ENCODE assay signal across 7 cellular contexts in genomic region chr15:20244792-20245191, GRCh38.
A peak's percentile ranks its signal among the peaks of the same experiment; 100 is the strongest.
DNase-seq lines count a peak whose midpoint lies in the region; ATAC-seq, FAIRE-seq and TF ChIP-seq lines count a peak whose summit lies in the region.
"Not testable (repeated sequence)": the region's sequence is repeated elsewhere in the genome, so short reads cannot be mapped to it uniquely, and the experiment has no call there.

No MANE protein-coding gene starts in this region.

- not testable (repeated sequence) for H2AFZ ChIP-seq in K562 (ENCODE audit: low read depth, low read length); HepG2 (ENCODE audit: low read length)
- H2AFZ ChIP-seq in neuronal stem cell (ENCODE audit: low read length), result peak overlapping the region; percentile 8

- POLR2A ChIA-PET in K562 (lab: Yijun Ruan, JAX); HepG2 (lab: Yijun Ruan, JAX): not testable (repeated sequence)

- not testable (repeated sequence) for H3K27ac ChIP-seq in K562 (ENCODE audit: extremely low read depth, low read depth, low read length); heart left ventricle; HepG2 (ENCODE audit: extremely low read length, insufficient read depth, low read length); neuronal stem cell (replicated peaks; ENCODE audit: low read length)

- not testable (repeated sequence) for TF ChIP-seq RAD21 in K562 (CRISPR knock-in tag; conservative IDR thresholded peaks at IDR 0.05 in 1 of 2, IDR thresholded peaks at IDR 0.05 in 1 of 2); HepG2 (CRISPR knock-in tag; IDR thresholded peaks at IDR 0.05)

- not testable (repeated sequence) for H3K4me2 ChIP-seq in K562 (ENCODE audit: insufficient read depth, low read length); HepG2 (ENCODE audit: low read depth, low read length); neuronal stem cell (ENCODE audit: insufficient read depth, low read length, poor library complexity, severe bottlenecking)

- H3K36me3 Mint-ChIP-seq in stimulated activated memory B cell treated with anti-CD40 and anti-IgM and Interleukin-4, amounts not matched to agents 10 μg/mL and 1 μg/mL and 100 μg/mL, for 72 hours, result not testable (repeated sequence)

- H3K4ac ChIP-seq in neuronal stem cell (ENCODE audit: low read length), result not testable (repeated sequence)

- H3K23ac ChIP-seq in neuronal stem cell (ENCODE audit: low read depth, low read length, poor library complexity), result not testable (repeated sequence)

- not testable (repeated sequence) for H4K91ac ChIP-seq in neuronal stem cell (ENCODE audit: low read depth, low read length, poor library complexity)

- intact Hi-C loops in K562 (cut with micrococcal nuclease); heart left ventricle (cut with DNase I); HepG2 (cut with micrococcal nuclease; ENCODE audit: unreplicated experiment): not testable (repeated sequence)

- H3K27me3 Mint-ChIP-seq in stimulated activated memory B cell treated with anti-CD40 and anti-IgM and Interleukin-4, amounts not matched to agents 10 μg/mL and 1 μg/mL and 100 μg/mL, for 72 hours, result not testable (repeated sequence)

- not testable (repeated sequence) for H3K4me1 ChIP-seq in K562 (replicated peaks in 1 of 2; ENCODE audit: control insufficient read depth in 2 of 2, insufficient read depth in 2 of 2, low read length in 2 of 2); heart left ventricle; HepG2 (ENCODE audit: insufficient read depth, low read length); neuronal stem cell (ENCODE audit: control insufficient read depth in 2 of 2, insufficient read depth in 1 of 2, low read depth in 1 of 2, low read length in 2 of 2)

- not testable (repeated sequence) for TF ChIP-seq EP300 in K562 (IDR thresholded peaks at IDR 0.05; ENCODE audit: low read length); HepG2 (IDR thresholded peaks at IDR 0.05; ENCODE audit: low read depth in 2 of 2, low read length in 2 of 2); HepG2 (CRISPR knock-in tag; IDR thresholded peaks at IDR 0.05; ENCODE audit: borderline replicate concordance)

- not testable (repeated sequence) for H3K9me3 ChIP-seq in K562 (replicated peaks; ENCODE audit: control insufficient read depth, insufficient read depth, low read depth, low read length); HepG2 (ENCODE audit: low read length); neuronal stem cell (replicated peaks in 1 of 2; ENCODE audit: control insufficient read depth in 2 of 2, insufficient read depth in 1 of 2, low read depth in 1 of 2, low read length in 2 of 2)
- peaks cover 0 to 17% (median 3%) of the 10 kb centered on the region in 12 donors for H3K9me3 ChIP-seq in heart left ventricle

- TF ChIP-seq POLR2A in K562 (conservative IDR thresholded peaks at IDR 0.05); heart left ventricle (IDR thresholded peaks at IDR 0.05); HepG2 (IDR thresholded peaks at IDR 0.05; ENCODE audit: insufficient read depth in 1 of 2, low read depth in 2 of 2, low read length in 2 of 2): not testable (repeated sequence)

- H3K18ac ChIP-seq in neuronal stem cell (ENCODE audit: low read length), result not testable (repeated sequence)

- H2AK5ac ChIP-seq in neuronal stem cell (ENCODE audit: low read depth, low read length), result not testable (repeated sequence)

- BruUV-seq in K562 (replicated peaks; lab: Mats Ljungman, UMichigan); HepG2 (replicated peaks; lab: Mats Ljungman, UMichigan): not testable (repeated sequence)

- H2BK12ac ChIP-seq in neuronal stem cell (ENCODE audit: low read length), result not testable (repeated sequence)

- H3K9me1 ChIP-seq in K562 (ENCODE audit: control insufficient read depth, insufficient read depth, low read length), result not testable (repeated sequence)

- H3K4me3 Mint-ChIP-seq in stimulated activated memory B cell treated with anti-CD40 and anti-IgM and Interleukin-4, amounts not matched to agents 10 μg/mL and 1 μg/mL and 100 μg/mL, for 72 hours, result not testable (repeated sequence)

- not testable (repeated sequence) for H3K9me3 Mint-ChIP-seq in stimulated activated memory B cell treated with anti-CD40 and anti-IgM and Interleukin-4, amounts not matched to agents 10 μg/mL and 1 μg/mL and 100 μg/mL, for 72 hours

- not testable (repeated sequence) for H2BK15ac ChIP-seq in neuronal stem cell (ENCODE audit: low read length)

- in situ Hi-C loops in K562 (cut with MboI), result loop anchor here (25.0 kb wide), 1 partner anchor 207 kb away; no protein-coding TSS in a partner anchor
- in situ Hi-C loops in HepG2 (cut with HindIII; ENCODE audit: extremely low pct_ligation_motif_present, low pct_unique_long_range_greater_than_20kb), result not testable (repeated sequence)

- H3K27me3 ChIP-seq in K562 (ENCODE audit: control insufficient read depth in 2 of 2, insufficient read depth in 2 of 2, low read length in 2 of 2); HepG2 (ENCODE audit: control insufficient read depth in 1 of 2, insufficient read depth in 2 of 2, low read length in 2 of 2); neuronal stem cell (ENCODE audit: control insufficient read depth in 3 of 3, insufficient read depth in 3 of 3, low read depth in 1 of 3, low read length in 3 of 3): not testable (repeated sequence)
- H3K27me3 ChIP-seq in heart left ventricle, result peaks cover 0 to 14% (median 0%) of the 10 kb centered on the region in 9 donors

- H4K20me1 ChIP-seq in K562 (replicated peaks; ENCODE audit: control insufficient read depth, insufficient read depth, low read length); HepG2 (ENCODE audit: insufficient read depth, low read length): not testable (repeated sequence)

- not testable (repeated sequence) for H3K4me3 ChIP-seq in K562; heart left ventricle; HepG2 (replicated peaks in 1 of 3; ENCODE audit: insufficient read depth in 1 of 3, low read depth in 2 of 3, low read length in 3 of 3); neuronal stem cell (ENCODE audit: low read length in 2 of 2)

- not testable (repeated sequence) for H3K79me2 ChIP-seq in K562 (ENCODE audit: control insufficient read depth, insufficient read depth, low read length); HepG2 (ENCODE audit: insufficient read depth, low read length)

- H3K27ac Mint-ChIP-seq in stimulated activated memory B cell treated with anti-CD40 and anti-IgM and Interleukin-4, amounts not matched to agents 10 μg/mL and 1 μg/mL and 100 μg/mL, for 72 hours, result not testable (repeated sequence)

- FAIRE-seq in K562 (lab: Jason Lieb, UNC); HepG2 (lab: Jason Lieb, UNC): not testable (repeated sequence)

- peak; percentile 42 for DNase-seq in Daoy (ENCODE audit: low read depth)
- peak in 2 of 4 experiments; percentile 4 to 7 for DNase-seq in K562 (ENCODE audit: extremely low read depth in 1 of 4, low spot score in 3 of 4)
- DNase-seq in heart left ventricle, result peak in 1 of 5 donors; percentile 67
- DNase-seq in HepG2 (ENCODE audit: low spot score); neuronal stem cell (ENCODE audit: low spot score): not testable (repeated sequence)

- not testable (repeated sequence) for H3K14ac ChIP-seq in neuronal stem cell (ENCODE audit: low read length)

- H4K8ac ChIP-seq in neuronal stem cell (ENCODE audit: low read depth, low read length), result not testable (repeated sequence)

- 1% methylated on average over 17 of the region's 17 CpGs for whole genome bisulfite sequencing in K562 (ENCODE audit: insufficient coverage, low coverage, missing lambda C conversion rate)
- WGBS in heart left ventricle, 4 donors, result 78 to 83% (median 82%) methylated on average over 17 of the region's 17 CpGs
- 31% methylated on average over 16 of the region's 17 CpGs for WGBS in HepG2 (ENCODE audit: low lambda C conversion rate)
- no CpG with 5 or more reads among the region's 17 CpGs for WGBS in neuronal stem cell (ENCODE audit: extremely low coverage in 2 of 2, insufficient read length in 2 of 2, insufficient replicate concordance in 1 of 2), 2 donors

- not testable (repeated sequence) for H3K79me1 ChIP-seq in neuronal stem cell (ENCODE audit: low read depth, low read length)

- CTCF ChIA-PET in K562 (lab: Yijun Ruan, JAX; ENCODE audit: low intra/inter-chr PET ratio); HepG2 (lab: Yijun Ruan, JAX; ENCODE audit: low intra/inter-chr PET ratio, low total read pairs): not testable (repeated sequence)

- H3K9ac ChIP-seq in K562 (ENCODE audit: insufficient read depth in 1 of 2, low read depth in 2 of 2, low read length in 2 of 2); HepG2 (ENCODE audit: insufficient read depth, low read depth, low read length); neuronal stem cell (ENCODE audit: low read depth, low read length, poor library complexity): not testable (repeated sequence)

- not testable (repeated sequence) for H3K36me3 ChIP-seq in K562 (ENCODE audit: control insufficient read depth, insufficient read depth, low read length); heart left ventricle; HepG2 (replicated peaks in 1 of 2; ENCODE audit: control insufficient read depth in 1 of 2, insufficient read depth in 2 of 2, low read length in 2 of 2); neuronal stem cell (replicated peaks in 1 of 2; ENCODE audit: control insufficient read depth in 2 of 2, insufficient read depth in 2 of 2, low read length in 2 of 2)

- not testable (repeated sequence) for TF ChIP-seq CTCF in K562 (IDR thresholded peaks at IDR 0.05 in 2 of 3, conservative IDR thresholded peaks at IDR 0.05 in 1 of 3; ENCODE audit: insufficient read depth in 2 of 3, low read depth in 1 of 3, low read length in 3 of 3); heart left ventricle (IDR thresholded peaks at IDR 0.05); HepG2 (CRISPR knock-in tag; IDR thresholded peaks at IDR 0.05)

- not testable (repeated sequence) for H2BK5ac ChIP-seq in neuronal stem cell (ENCODE audit: low read length)

- peak; percentile 34 for ATAC-seq in GM18867 (IDR thresholded peaks at IDR 0.05; ENCODE audit: unreplicated experiment)
- ATAC-seq in K562, result peak; percentile 25
- ATAC-seq in heart left ventricle, result peak in 3 of 4 donors; percentile 6 to 22 (median 18)
- 0 out of 3 replicates have a peak, but pooled peaks have one; percentile 19 for ATAC-seq in HepG2
- peak; percentile 4 for ATAC-seq in stimulated activated memory B cell treated with anti-CD40 and anti-IgM and Interleukin-4, amounts not matched to agents 10 μg/mL and 1 μg/mL and 100 μg/mL, for 72 hours

- not testable (repeated sequence) for H3K4me1 Mint-ChIP-seq in stimulated activated memory B cell treated with anti-CD40 and anti-IgM and Interleukin-4, amounts not matched to agents 10 μg/mL and 1 μg/mL and 100 μg/mL, for 72 hours

- not testable (repeated sequence) for H2BK120ac ChIP-seq in neuronal stem cell (ENCODE audit: low read depth, low read length)
